15 cellular contexts compared by ENCODE assay signal in genomic region chr15:75407083-75407482, GRCh38.
"Had no signal": no experiment of that assay in that cellular context is flagged by ENCODE, and none has a peak within 500 bp of the region (broad histone marks: within the 10 kb centered on the region; RNA-seq: fewer than 3 reads in every experiment).

No MANE protein-coding gene starts in this region.

- H3K4me3 Mint-ChIP-seq: T-helper 1 cell treated with Interleukin-12 subunit alpha and Interleukin-12 subunit beta and Interleukin-4 antibody, amounts not matched to agents 30 μg/mL and 1 μg/mL, for 36 hours had no signal

- H3K27ac Mint-ChIP-seq: T-helper 1 cell treated with Interleukin-12 subunit alpha and Interleukin-12 subunit beta and Interleukin-4 antibody, amounts not matched to agents 30 μg/mL and 1 μg/mL, for 36 hours had no signal

- FAIRE-seq: endothelial cell of umbilical vein had no signal

- DNase-seq: amniotic stem cell; effector CD8-positive, alpha-beta T cell; heart right ventricle; left lung; midbrain; occipital lobe; posterior cingulate gyrus; sigmoid colon; SJCRH30; stimulated activated naive CD4-positive, alpha-beta T cell treated with Interleukin-2 at 50 U/mL for 16 hours; transverse colon; uterus had no signal

- ATAC-seq: gastroesophageal sphincter, heart right ventricle, left lung had no signal

- H3K9me3 Mint-ChIP-seq: T-helper 1 cell treated with Interleukin-12 subunit alpha and Interleukin-12 subunit beta and Interleukin-4 antibody, amounts not matched to agents 30 μg/mL and 1 μg/mL, for 36 hours had no signal
